Comparison of ENCODE assay signal across 1 cellular context in genomic region chr1:158732524-158732923, GRCh38.
TF ChIP-seq lines count a peak whose summit lies in the region.

No MANE protein-coding gene starts in this region.

TF ChIP-seq in K562, 482 proteins besides CTCF, POLR2A, EP300 and RAD21 (continued from another document and continues in another):
- TF ChIP-seq ZNF449 (CRISPR knock-in tag; IDR thresholded peaks at IDR 0.05) (no peak), RBBP5 (IDR thresholded peaks at IDR 0.05; ENCODE audit: borderline replicate concordance, insufficient read depth, low read length, poor library complexity, severe bottlenecking) (no peak), SRSF9 (IDR thresholded peaks at IDR 0.05; ENCODE audit: borderline replicate concordance, low read depth, low read length) (no peak), PTRF (tag; IDR thresholded peaks at IDR 0.05) (no peak), ZNF586 (CRISPR knock-in tag; conservative IDR thresholded peaks at IDR 0.05) (no peak), ETS2 (tag; IDR thresholded peaks at IDR 0.05; ENCODE audit: borderline replicate concordance, poor library complexity, severe bottlenecking) (no peak), ZNF24 (IDR thresholded peaks at IDR 0.05) (no peak), KDM5B (IDR thresholded peaks at IDR 0.05; ENCODE audit: insufficient replicate concordance, low read depth, low read length) (no peak), ZZZ3 (IDR thresholded peaks at IDR 0.05) (no peak), PTBP1 (IDR thresholded peaks at IDR 0.05; ENCODE audit: low read depth, low read length) (no peak), SIN3A (IDR thresholded peaks at IDR 0.05; ENCODE audit: borderline replicate concordance in 2 of 2, control insufficient read depth in 1 of 2, low read depth in 2 of 2, low read length in 2 of 2) (no peak), TAF9B (IDR thresholded peaks at IDR 0.05; ENCODE audit: partially characterized antibody) (no peak), NR1H2 (CRISPR knock-in tag; IDR thresholded peaks at IDR 0.05) (no peak), NCOR1 (IDR thresholded peaks at IDR 0.05) (peak; percentile 59), CEBPB (tag; IDR thresholded peaks at IDR 0.05) (no peak), RB1 (IDR thresholded peaks at IDR 0.05; ENCODE audit: low read depth) (no peak), TCF7L2 (IDR thresholded peaks at IDR 0.05; ENCODE audit: low read depth, low read length) (no peak), ZNF445 (CRISPR knock-in tag; IDR thresholded peaks at IDR 0.05; ENCODE audit: low read depth) (no peak), TAF15 (IDR thresholded peaks at IDR 0.05; ENCODE audit: low read depth, low read length) (no peak), SLC30A9 (CRISPR knock-in tag; IDR thresholded peaks at IDR 0.05) (no peak), ZNF75A (CRISPR knock-in tag; IDR thresholded peaks at IDR 0.05) (no peak), CC2D1A (IDR thresholded peaks at IDR 0.05) (no peak), CBFA2T3 (IDR thresholded peaks at IDR 0.05) (peak; percentile 84), JUNB (CRISPR knock-in tag; conservative IDR thresholded peaks at IDR 0.05) (no peak), SPI1 (IDR thresholded peaks at IDR 0.05; ENCODE audit: borderline replicate concordance, low read depth, low read length) (no peak), ZNF253 (CRISPR knock-in tag; conservative IDR thresholded peaks at IDR 0.05) (no peak), NONO (IDR thresholded peaks at IDR 0.05; ENCODE audit: low read depth in 2 of 2, low read length in 1 of 2) (no peak), ZNF318 (IDR thresholded peaks at IDR 0.05; ENCODE audit: borderline replicate concordance in 1 of 2, low read depth in 1 of 2) (no peak), PKNOX1 (IDR thresholded peaks at IDR 0.05) (no peak), IFI16 (CRISPR knock-in tag; IDR thresholded peaks at IDR 0.05) (no peak), PML (IDR thresholded peaks at IDR 0.05; ENCODE audit: low read length) (0 out of 2 replicates have a peak, but pooled peaks have one; percentile 48), ZNF764 (CRISPR knock-in tag; IDR thresholded peaks at IDR 0.05; ENCODE audit: low read depth) (no peak), KAT8 (IDR thresholded peaks at IDR 0.05; ENCODE audit: low read depth) (no peak), ZNF184 (CRISPR knock-in tag; IDR thresholded peaks at IDR 0.05) (no peak), GTF2E2 (tag; IDR thresholded peaks at IDR 0.05) (no peak), TOE1 (IDR thresholded peaks at IDR 0.05; ENCODE audit: borderline replicate concordance) (no peak), TOE1 (CRISPR knock-in tag; IDR thresholded peaks at IDR 0.05; ENCODE audit: borderline replicate concordance, low read depth) (no peak), TEAD1 (CRISPR knock-in tag; IDR thresholded peaks at IDR 0.05) (peak in 1 of 2 experiments; percentile 77; a peak in 2 of 4 replicates), THRAP3 (IDR thresholded peaks at IDR 0.05; ENCODE audit: borderline replicate concordance) (no peak), RFX7 (CRISPR knock-in tag; IDR thresholded peaks at IDR 0.05) (no peak), JUN (IDR thresholded peaks at IDR 0.05; ENCODE audit: borderline replicate concordance, low read depth, low read length) (no peak), JUN (CRISPR knock-in tag; IDR thresholded peaks at IDR 0.05; ENCODE audit: borderline replicate concordance) (no peak), THRA (IDR thresholded peaks at IDR 0.05) (no peak), AFF1 (IDR thresholded peaks at IDR 0.05; ENCODE audit: low read depth in 1 of 2, partially characterized antibody in 2 of 2) (no peak), BMI1 (IDR thresholded peaks at IDR 0.05; ENCODE audit: low read length) (no peak)
- TF ChIP-seq, protein P1, sequence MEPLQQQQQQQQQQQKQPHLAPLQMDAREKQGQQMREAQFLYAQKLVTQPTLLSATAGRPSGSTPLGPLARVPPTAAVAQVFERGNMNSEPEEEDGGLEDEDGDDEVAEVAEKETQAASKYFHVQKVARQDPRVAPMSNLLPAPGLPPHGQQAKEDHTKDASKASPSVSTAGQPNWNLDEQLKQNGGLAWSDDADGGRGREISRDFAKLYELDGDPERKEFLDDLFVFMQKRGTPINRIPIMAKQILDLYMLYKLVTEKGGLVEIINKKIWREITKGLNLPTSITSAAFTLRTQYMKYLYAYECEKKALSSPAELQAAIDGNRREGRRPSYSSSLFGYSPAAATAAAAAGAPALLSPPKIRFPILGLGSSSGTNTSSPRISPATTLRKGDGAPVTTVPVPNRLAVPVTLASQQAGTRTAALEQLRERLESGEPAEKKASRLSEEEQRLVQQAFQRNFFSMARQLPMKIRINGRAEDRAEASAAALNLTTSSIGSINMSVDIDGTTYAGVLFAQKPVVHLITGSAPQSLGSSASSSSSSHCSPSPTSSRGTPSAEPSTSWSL (CRISPR knock-in tag; IDR thresholded peaks at IDR 0.05; ENCODE audit: borderline replicate concordance), result no peak
- TF ChIP-seq, protein P2, sequence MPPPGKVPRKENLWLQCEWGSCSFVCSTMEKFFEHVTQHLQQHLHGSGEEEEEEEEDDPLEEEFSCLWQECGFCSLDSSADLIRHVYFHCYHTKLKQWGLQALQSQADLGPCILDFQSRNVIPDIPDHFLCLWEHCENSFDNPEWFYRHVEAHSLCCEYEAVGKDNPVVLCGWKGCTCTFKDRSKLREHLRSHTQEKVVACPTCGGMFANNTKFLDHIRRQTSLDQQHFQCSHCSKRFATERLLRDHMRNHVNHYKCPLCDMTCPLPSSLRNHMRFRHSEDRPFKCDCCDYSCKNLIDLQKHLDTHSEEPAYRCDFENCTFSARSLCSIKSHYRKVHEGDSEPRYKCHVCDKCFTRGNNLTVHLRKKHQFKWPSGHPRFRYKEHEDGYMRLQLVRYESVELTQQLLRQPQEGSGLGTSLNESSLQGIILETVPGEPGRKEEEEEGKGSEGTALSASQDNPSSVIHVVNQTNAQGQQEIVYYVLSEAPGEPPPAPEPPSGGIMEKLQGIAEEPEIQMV (tag; conservative IDR thresholded peaks at IDR 0.05; ENCODE audit: low read depth), result no peak
- TF ChIP-seq, protein P3, sequence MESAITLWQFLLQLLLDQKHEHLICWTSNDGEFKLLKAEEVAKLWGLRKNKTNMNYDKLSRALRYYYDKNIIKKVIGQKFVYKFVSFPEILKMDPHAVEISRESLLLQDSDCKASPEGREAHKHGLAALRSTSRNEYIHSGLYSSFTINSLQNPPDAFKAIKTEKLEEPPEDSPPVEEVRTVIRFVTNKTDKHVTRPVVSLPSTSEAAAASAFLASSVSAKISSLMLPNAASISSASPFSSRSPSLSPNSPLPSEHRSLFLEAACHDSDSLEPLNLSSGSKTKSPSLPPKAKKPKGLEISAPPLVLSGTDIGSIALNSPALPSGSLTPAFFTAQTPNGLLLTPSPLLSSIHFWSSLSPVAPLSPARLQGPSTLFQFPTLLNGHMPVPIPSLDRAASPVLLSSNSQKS (CRISPR knock-in tag; IDR thresholded peaks at IDR 0.05), result no peak
